32 cellular contexts compared by ENCODE assay signal in genomic region chr2:100056478-100056877, GRCh38.
A peak's percentile ranks its signal among the peaks of the same experiment; 100 is the strongest.
DNase-seq lines count a peak whose midpoint lies in the region; ATAC-seq and TF ChIP-seq lines count a peak whose summit lies in the region.
"Had no signal": no experiment of that assay in that cellular context is flagged by ENCODE, and none has a peak within 500 bp of the region (broad histone marks: within the 10 kb centered on the region; RNA-seq: fewer than 3 reads in every experiment).

No MANE protein-coding gene starts in this region.

- no peaks in the 10 kb centered on the region for H3K9me3 ChIP-seq in DND-41 (ENCODE audit: insufficient read depth, low read length, severe bottlenecking)
- H3K9me3 ChIP-seq in fibroblast of lung (ENCODE audit: control insufficient read depth, insufficient read depth, low read depth, low read length) = no peaks in the 10 kb centered on the region
- no peaks in the 10 kb centered on the region for H3K9me3 ChIP-seq in prostate gland
- H3K9me3 ChIP-seq: esophagus muscularis mucosa, gastrocnemius medialis, thoracic aorta, uterus had no signal

- H2AFZ ChIP-seq in DND-41 (ENCODE audit: low read depth, low read length) = no peak overlapping the region
- H2AFZ ChIP-seq in fibroblast of lung (ENCODE audit: low read length) = no peak overlapping the region
- H2AFZ ChIP-seq: PC-9 had no signal

- peaks cover 29% of the 10 kb centered on the region for H3K4me1 ChIP-seq in DND-41 (ENCODE audit: insufficient read depth, low read length)
- H3K4me1 ChIP-seq in fibroblast of lung (ENCODE audit: control insufficient read depth, extremely low read depth, insufficient read depth, low read length) = no peaks in the 10 kb centered on the region
- H3K4me1 ChIP-seq in prostate gland (replicated peaks) = no peaks in the 10 kb centered on the region
- H3K4me1 ChIP-seq: gastrocnemius medialis had no signal

- ATAC-seq in DND-41 (ENCODE audit: insufficient read depth, low read depth) = peak; percentile 30; the same call in 1 of the 3 replicates
- ATAC-seq: gastrocnemius medialis; left ventricle myocardium superior; naive thymus-derived CD4-positive, alpha-beta T cell had no signal

- H3K4me2 ChIP-seq in DND-41 (ENCODE audit: insufficient read depth, low read length) (no peak overlapping the region), fibroblast of lung (ENCODE audit: extremely low read depth, insufficient read depth, low read length) (no peak overlapping the region)
- H3K4me2 ChIP-seq: KMS-11, PC-9 had no signal

- H3K27me3 Mint-ChIP-seq in immature natural killer cell (ENCODE audit: low read depth in 3 of 3) = peaks cover 0 to 2% (median 0%) of the 10 kb centered on the region in 3 donors
- H3K27me3 Mint-ChIP-seq: activated CD4-positive, alpha-beta T cell treated with anti-CD3 and anti-CD28 coated beads, Interleukin-2, amount 10 ng/mL, durations not matched to agents 7 days and 5 days; stimulated activated naive CD8-positive, alpha-beta T cell treated with anti-CD3 and anti-CD28 coated beads, Interleukin-15, Interleukin-2, amounts not matched to agents 100 ng/mL and 50 ng/mL, for 24 hours had no signal

- H3K4me3 Mint-ChIP-seq in immature natural killer cell = no peak overlapping the region
- H3K4me3 Mint-ChIP-seq: activated CD4-positive, alpha-beta T cell treated with anti-CD3 and anti-CD28 coated beads, Interleukin-2, amount 10 ng/mL, durations not matched to agents 7 days and 5 days; endodermal cell; H9; naive thymus-derived CD4-positive, alpha-beta T cell; stimulated activated naive CD8-positive, alpha-beta T cell treated with anti-CD3 and anti-CD28 coated beads, Interleukin-15, Interleukin-2, amounts not matched to agents 100 ng/mL and 50 ng/mL, for 24 hours had no signal

- H3K79me2 ChIP-seq in DND-41 (ENCODE audit: insufficient read depth, low read length) (no peaks in the 10 kb centered on the region), fibroblast of lung (ENCODE audit: control insufficient read depth, insufficient read depth, low read length) (no peaks in the 10 kb centered on the region)

- no peak overlapping the region for H3K4me3 ChIP-seq in DND-41 (ENCODE audit: low read depth in 1 of 2, low read length in 2 of 2)
- H3K4me3 ChIP-seq in fibroblast of lung (replicated peaks in 1 of 4; ENCODE audit: control extremely low read depth in 1 of 4, insufficient read depth in 1 of 4, low read depth in 3 of 4, low read length in 4 of 4) = no peak overlapping the region
- no peak overlapping the region for H3K4me3 ChIP-seq in prostate gland
- H3K4me3 ChIP-seq: coronary artery, esophagus muscularis mucosa, gastrocnemius medialis, PC-9, thoracic aorta, uterus had no signal

- H3K9ac ChIP-seq in DND-41 (ENCODE audit: low read depth, low read length) = no peak overlapping the region
- no peak overlapping the region for H3K9ac ChIP-seq in fibroblast of lung (ENCODE audit: insufficient read depth, low read length)
- H3K9ac ChIP-seq: KMS-11 had no signal

- DNase-seq in DND-41 (no peak), M059J (ENCODE audit: low read depth) (peak; percentile 76), fibroblast of lung (ENCODE audit: low read depth in 2 of 2) (peak; percentile 3 to 37), prostate gland (ENCODE audit: low spot score) (no peak), hepatic stellate cell (ENCODE audit: low spot score) (no peak), C1 segment of cervical spinal cord (lab: John Stamatoyannopoulos, UW) (no peak), AML-193 (lab: John Stamatoyannopoulos, UW) (no peak), immature natural killer cell (no peak)
- DNase-seq: activated CD4-positive, alpha-beta T cell treated with anti-CD3 and anti-CD28 coated beads, Interleukin-2, amount 10 ng/mL, durations not matched to agents 7 days and 5 days; activated naive CD4-positive, alpha-beta T cell treated with anti-CD3 and anti-CD28 coated beads, Interleukin-2, amount 50 U/mL, for 16 hours; amygdala; endodermal cell; gastrocnemius medialis; H9; islet precursor cell; left ventricle myocardium superior; midbrain; MV-4-11; naive thymus-derived CD4-positive, alpha-beta T cell; NCI-H1694 treated with DMSO at 0.1 percent for 48 hours; NCI-H2171 treated with DMSO at 0.1 percent for 48 hours; NCI-H524 treated with DMSO at 0.1 percent for 48 hours; nucleus accumbens; PC-9; Right ventricle myocardium superior; stimulated activated CD4-positive, alpha-beta T cell treated with anti-CD3 and anti-CD28 coated beads, Interleukin-15, amount 100 ng/mL, for 24 hours; uterus had no signal

- H4K20me1 ChIP-seq in DND-41 (ENCODE audit: insufficient read depth, low read length) = no peaks in the 10 kb centered on the region; the same call in 1 of the 2 replicates
- H4K20me1 ChIP-seq in fibroblast of lung (ENCODE audit: control insufficient read depth, extremely low read depth, insufficient read depth, low read length) = no peaks in the 10 kb centered on the region

- H3K27me3 ChIP-seq in DND-41 (ENCODE audit: insufficient read depth, low read length, poor library complexity) (no peaks in the 10 kb centered on the region), fibroblast of lung (ENCODE audit: control insufficient read depth, insufficient read depth, low read length) (no peaks in the 10 kb centered on the region), prostate gland (replicated peaks; ENCODE audit: insufficient read depth) (no peaks in the 10 kb centered on the region)
- H3K27me3 ChIP-seq: esophagus muscularis mucosa, gastrocnemius medialis, uterus had no signal

- no peak for TF ChIP-seq POLR2A in prostate gland (IDR thresholded peaks at IDR 0.05)

- WGBS in prostate gland = 59% methylated on average over 3 of the region's 3 CpGs

- H3K9me3 Mint-ChIP-seq in immature natural killer cell = no peaks in the 10 kb centered on the region
- H3K9me3 Mint-ChIP-seq: activated CD4-positive, alpha-beta T cell treated with anti-CD3 and anti-CD28 coated beads, Interleukin-2, amount 10 ng/mL, durations not matched to agents 7 days and 5 days; endodermal cell; H9; stimulated activated naive CD8-positive, alpha-beta T cell treated with anti-CD3 and anti-CD28 coated beads, Interleukin-15, Interleukin-2, amounts not matched to agents 100 ng/mL and 50 ng/mL, for 24 hours had no signal

- intact Hi-C loops in prostate gland (cut with DNase I) = no loop called here

- no peak overlapping the region for H3K27ac Mint-ChIP-seq in immature natural killer cell
- H3K27ac Mint-ChIP-seq: activated CD4-positive, alpha-beta T cell treated with anti-CD3 and anti-CD28 coated beads, Interleukin-2, amount 10 ng/mL, durations not matched to agents 7 days and 5 days; endodermal cell; H9; naive thymus-derived CD4-positive, alpha-beta T cell; stimulated activated naive CD8-positive, alpha-beta T cell treated with anti-CD3 and anti-CD28 coated beads, Interleukin-15, Interleukin-2, amounts not matched to agents 100 ng/mL and 50 ng/mL, for 24 hours had no signal

- TF ChIP-seq CTCF in DND-41 (IDR thresholded peaks at IDR 0.05; ENCODE audit: borderline replicate concordance, extremely low read depth, low read length, poor library complexity, severe bottlenecking) (no peak), fibroblast of lung (conservative IDR thresholded peaks at IDR 0.05 in 1 of 2, IDR thresholded peaks at IDR 0.05 in 1 of 2; ENCODE audit: low read depth in 1 of 2, low read length in 2 of 2) (no peak), prostate gland (IDR thresholded peaks at IDR 0.05) (no peak)

- H3K36me3 ChIP-seq in DND-41 (ENCODE audit: insufficient read depth, low read length) (peaks cover 11% of the 10 kb centered on the region; the same call in 1 of the 2 replicates), fibroblast of lung (ENCODE audit: control insufficient read depth, insufficient read depth, low read length) (no peaks in the 10 kb centered on the region), prostate gland (no peaks in the 10 kb centered on the region)
- H3K36me3 ChIP-seq: esophagus muscularis mucosa, gastrocnemius medialis, thoracic aorta, uterus had no signal

- H3K27ac ChIP-seq in DND-41 (ENCODE audit: low read length) (no peak overlapping the region), fibroblast of lung (ENCODE audit: insufficient read depth, low read length) (no peak overlapping the region), prostate gland (peak overlapping the region; percentile 10 to 54)
- H3K27ac ChIP-seq: coronary artery, esophagus muscularis mucosa, gastrocnemius medialis, KMS-11, PC-9, thoracic aorta, uterus had no signal

- H3K36me3 Mint-ChIP-seq in immature natural killer cell = no peaks in the 10 kb centered on the region

- peaks cover 8 to 11% of the 10 kb centered on the region in 2 donors for H3K4me1 Mint-ChIP-seq in immature natural killer cell
- H3K4me1 Mint-ChIP-seq: H9 had no signal

Comparison
In these comparisons a context has a peak if more than half of its experiments do, and no peak if none do; other contexts are left out.
1. DNase-seq: peak in M059J (single experiment) and fibroblast of lung (2 of 2); none in DND-41 (single experiment), prostate gland (single experiment), hepatic stellate cell (single experiment), C1 segment of cervical spinal cord (0 of 14), AML-193 (0 of 2) and immature natural killer cell (0 of 3).
2. H3K27ac ChIP-seq: peak in prostate gland (2 of 2); none in DND-41 (single experiment) and fibroblast of lung (single experiment).